Comparison of ENCODE assay signal across 8 cellular contexts in the genomic region with DNA sequence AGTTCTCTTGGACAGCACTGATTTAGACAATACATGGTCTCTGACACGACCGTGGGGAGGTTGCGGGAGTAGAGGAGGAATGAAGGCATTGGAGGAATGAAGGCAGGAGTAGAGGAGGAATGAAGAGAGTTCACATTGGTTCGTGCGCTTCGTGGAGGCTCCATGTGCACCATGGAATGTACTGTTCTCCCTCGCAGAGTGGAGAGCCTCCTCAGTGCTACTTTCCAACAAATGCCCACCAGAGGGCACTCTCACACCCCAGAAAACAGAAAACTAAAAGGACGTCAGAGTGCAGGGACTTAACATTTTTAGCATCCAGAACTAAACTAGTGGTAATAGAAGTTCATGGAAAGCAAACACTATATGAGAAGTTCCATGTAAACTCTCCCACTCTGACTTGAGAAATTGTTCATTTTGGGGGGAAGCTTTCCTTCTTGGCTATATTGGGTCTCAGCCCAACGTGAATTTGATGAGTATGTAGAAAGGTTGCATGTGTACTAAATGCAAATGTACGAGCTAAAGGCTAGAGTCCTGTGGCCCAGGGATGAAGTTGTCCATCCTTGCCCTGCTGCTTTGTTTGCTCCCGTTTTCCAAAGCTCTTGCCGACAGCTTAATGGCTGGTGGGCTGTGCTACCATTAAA.
DNase-seq lines count a peak whose midpoint lies in the region; ATAC-seq and TF ChIP-seq lines count a peak whose summit lies in the region.

No MANE protein-coding gene starts in this region.

- H3K4me2 ChIP-seq in KMS-11 = no peak overlapping the region

- DNase-seq in DMS153 (lab: John Stamatoyannopoulos, UW) (peak; percentile 66), RPMI7951 (ENCODE audit: low read depth) (peak; percentile 43), stomach (peak; percentile 56), GM19238 (ENCODE audit: insufficient read length, low spot score) (no peak)
- DNase-seq in central memory CD4-positive, alpha-beta T cell = peak; percentile 1

- H3K4me3 ChIP-seq in KMS-11 (IDR thresholded peaks at IDR 0.05; ENCODE audit: insufficient read depth, low read depth, low read length) (no peak overlapping the region), liver (ENCODE audit: low read depth in 1 of 3, low read length in 3 of 3) (no peak overlapping the region), stomach (no peak overlapping the region)

- peak; percentile 97 for TF ChIP-seq CTCF in KMS-11 (conservative IDR thresholded peaks at IDR 0.05; ENCODE audit: low read depth, low read length)
- TF ChIP-seq CTCF in liver (IDR thresholded peaks at IDR 0.05; ENCODE audit: low read depth, low read length, missing input control) = peak; percentile 80
- TF ChIP-seq CTCF in stomach (IDR thresholded peaks at IDR 0.05) = peak in 5 of 7 experiments; percentile 8 to 68 (median 54)

- TF ChIP-seq EP300 in stomach (IDR thresholded peaks at IDR 0.05) = no peak

- H3K27ac ChIP-seq in KMS-11 (no peak overlapping the region), liver (ENCODE audit: low read depth in 1 of 2, low read length in 2 of 2) (no peak overlapping the region), stomach (no peak overlapping the region)

- no peaks in the 10 kb centered on the region for H3K79me2 ChIP-seq in KMS-11 (ENCODE audit: insufficient read depth, low read depth)

- H2AFZ ChIP-seq in KMS-11 (ENCODE audit: low read depth) = no peak overlapping the region

- H4K20me1 ChIP-seq in KMS-11 (ENCODE audit: insufficient read depth) = no peaks in the 10 kb centered on the region

- TF ChIP-seq RAD21 in liver (IDR thresholded peaks at IDR 0.05) = peak; percentile 93 to 95

- peak; percentile 89 for ATAC-seq in GM19395 (IDR thresholded peaks at IDR 0.05; ENCODE audit: unreplicated experiment)

- no peaks in the 10 kb centered on the region for H3K27me3 ChIP-seq in KMS-11 (ENCODE audit: insufficient read depth, low read depth)
- H3K27me3 ChIP-seq in liver (ENCODE audit: control insufficient read depth in 4 of 4, insufficient read depth in 4 of 4, low read length in 3 of 4) = no peaks in the 10 kb centered on the region
- H3K27me3 ChIP-seq in stomach = peaks cover 0 to 29% (median 7%) of the 10 kb centered on the region in 3 donors

- intact Hi-C loops in stomach (cut with DNase I; ENCODE audit: low total_unique reads) = no loop called here

- no peak overlapping the region for H3K9ac ChIP-seq in KMS-11
- no peak overlapping the region for H3K9ac ChIP-seq in liver (ENCODE audit: low read depth in 1 of 2, low read length in 2 of 2)

- H3K4me1 ChIP-seq in KMS-11 (ENCODE audit: low read depth, poor library complexity, severe bottlenecking) (no peaks in the 10 kb centered on the region), liver (ENCODE audit: control insufficient read depth in 4 of 4, insufficient read depth in 4 of 4, low read length in 3 of 4) (peaks cover 0 to 2% (median 0%) of the 10 kb centered on the region in 4 donors), stomach (no peaks in the 10 kb centered on the region)

- no peak for TF ChIP-seq POLR2A in stomach (IDR thresholded peaks at IDR 0.05)

- no peaks in the 10 kb centered on the region for H3K36me3 ChIP-seq in KMS-11 (ENCODE audit: insufficient read depth)
- H3K36me3 ChIP-seq in liver (ENCODE audit: control insufficient read depth in 4 of 4, insufficient read depth in 3 of 4, low read depth in 1 of 4, low read length in 3 of 4) = no peaks in the 10 kb centered on the region
- H3K36me3 ChIP-seq in stomach = no peaks in the 10 kb centered on the region

- H3K9me3 ChIP-seq in liver (ENCODE audit: control insufficient read depth in 4 of 4, low read length in 3 of 4) (no peaks in the 10 kb centered on the region), stomach (no peaks in the 10 kb centered on the region)

- WGBS in liver = 18% methylated on average over 12 of the region's 12 CpGs
- 19 to 25% (median 21%) methylated on average over 12 of the region's 12 CpGs for WGBS in stomach, 5 donors

TF ChIP-seq in liver, 16 proteins besides CTCF, POLR2A, EP300 and RAD21:
- peak in 1 of 2 donors; percentile 12 for TF ChIP-seq HNF4A (conservative IDR thresholded peaks at IDR 0.05)
- TF ChIP-seq FOXA2 (IDR thresholded peaks at IDR 0.05) = no peak
